1 cellular context compared by ENCODE assay signal in the genomic region with DNA sequence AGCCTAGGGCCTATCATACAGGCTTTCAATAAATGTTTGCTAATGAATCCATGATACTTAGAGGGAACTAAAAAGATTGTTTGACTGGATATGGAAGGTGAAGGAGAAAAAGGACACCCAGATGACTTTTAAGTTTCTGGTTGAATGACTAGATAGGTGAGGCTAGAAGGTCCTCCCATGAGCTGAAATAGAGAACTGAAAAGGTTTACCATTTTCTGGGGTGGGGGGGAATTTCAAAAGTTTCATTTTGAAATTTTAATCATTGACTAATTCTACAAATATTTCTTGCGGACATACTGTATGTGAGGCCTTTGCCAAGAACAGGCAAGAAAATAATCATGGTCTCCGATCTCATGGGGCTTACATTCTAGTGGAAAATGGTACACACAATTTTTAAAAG.
A peak's percentile ranks its signal among the peaks of the same experiment; 100 is the strongest.
TF ChIP-seq lines count a peak whose summit lies in the region.

No MANE protein-coding gene starts in this region.

TF ChIP-seq in GM12878, 131 proteins besides CTCF, POLR2A, EP300 and RAD21 (continued from another document):
- TF ChIP-seq SPI1 (IDR thresholded peaks at IDR 0.05; ENCODE audit: borderline replicate concordance, insufficient read depth, low read depth, low read length) (peak; percentile 62; the same call in 1 of the 2 replicates), RELA (IDR thresholded peaks at IDR 0.05; ENCODE audit: borderline replicate concordance, partially characterized antibody) (no peak)
